In genomic region chr11:3554606-3555005, GRCh38 we compare ENCODE assay signal across 7 cellular contexts.
DNase-seq lines count a peak whose midpoint lies in the region; ATAC-seq and TF ChIP-seq lines count a peak whose summit lies in the region.
"Not testable (repeated sequence)": the region's sequence is repeated elsewhere in the genome, so short reads cannot be mapped to it uniquely, and the experiment has no call there.

No MANE protein-coding gene starts in this region.

- not testable (repeated sequence) for ATAC-seq in activated naive CD4-positive, alpha-beta T cell treated with anti-CD3 and anti-CD28 coated beads, Interleukin-2, amount 50 U/mL, for 72 hours; naive thymus-derived CD8-positive, alpha-beta T cell

- DNase-seq in GM12865 (ENCODE audit: low read depth), result peak; percentile 39
- peak; percentile 39 for DNase-seq in T-helper 2 cell treated with Interferon-gamma antibody and Interleukin-4, amounts not matched to agents 5 μg/mL and 100 μg/mL, for 36 hours (ENCODE audit: low spot score)
- DNase-seq in activated CD4-positive, alpha-beta memory T cell treated with anti-CD3 and anti-CD28 coated beads, Interleukin-2, amount 10 ng/mL, durations not matched to agents 7 days and 5 days, result peak; percentile 39
- not testable (repeated sequence) for DNase-seq in activated T-helper 1 cell treated with anti-CD3 and anti-CD28 coated beads, Interleukin-12 subunit alpha, Interleukin-12 subunit beta, Interleukin-2, Interleukin-4 antibody, amounts not matched to agents 30 ng/mL and 10 ng/mL and 1 ng/mL, durations not matched to agents 14 hours and 24 hours and 36 hours (ENCODE audit: low spot score); activated naive CD4-positive, alpha-beta T cell treated with anti-CD3 and anti-CD28 coated beads, Interleukin-2, amount 50 U/mL, for 72 hours (ENCODE audit: low spot score in 2 of 2)
- DNase-seq in naive thymus-derived CD8-positive, alpha-beta T cell, result peak in 2 of 10 donors; percentile 3 to 25
- DNase-seq in stimulated activated CD4-positive, alpha-beta T cell treated with anti-CD3 and anti-CD28 coated beads, Interleukin-2, amount 100 ng/mL, for 4 hours (ENCODE audit: low read depth), result peak; percentile 20

- not testable (repeated sequence) for H3K27me3 Mint-ChIP-seq in T-helper 2 cell treated with Interferon-gamma antibody and Interleukin-4, amounts not matched to agents 5 μg/mL and 100 μg/mL, for 36 hours (ENCODE audit: low read depth); activated CD4-positive, alpha-beta memory T cell treated with anti-CD3 and anti-CD28 coated beads, Interleukin-2, amount 10 ng/mL, durations not matched to agents 7 days and 5 days; activated T-helper 1 cell treated with anti-CD3 and anti-CD28 coated beads, Interleukin-12 subunit alpha, Interleukin-12 subunit beta, Interleukin-2, Interleukin-4 antibody, amounts not matched to agents 30 ng/mL and 10 ng/mL and 1 ng/mL, durations not matched to agents 14 hours and 24 hours and 36 hours (ENCODE audit: insufficient read depth)
- H3K27me3 Mint-ChIP-seq in naive thymus-derived CD8-positive, alpha-beta T cell, result peaks cover 10 to 36% (median 19%) of the 10 kb centered on the region in 5 donors

- CTCF ChIA-PET in activated CD4-positive, alpha-beta memory T cell treated with anti-CD3 and anti-CD28 coated beads, Interleukin-2, amount 10 ng/mL, durations not matched to agents 7 days and 5 days (lab: Charles Lee), result not testable (repeated sequence)

- intact Hi-C loops in activated T-helper 1 cell treated with anti-CD3 and anti-CD28 coated beads, Interleukin-12 subunit alpha, Interleukin-12 subunit beta, Interleukin-2, Interleukin-4 antibody, amounts not matched to agents 30 ng/mL and 10 ng/mL and 1 ng/mL, durations not matched to agents 14 hours and 24 hours and 36 hours (cut with micrococcal nuclease), result not testable (repeated sequence)

- not testable (repeated sequence) for H3K4me3 ChIP-seq in GM12865 (ENCODE audit: low read depth, low read length)

- not testable (repeated sequence) for H3K36me3 Mint-ChIP-seq in T-helper 2 cell treated with Interferon-gamma antibody and Interleukin-4, amounts not matched to agents 5 μg/mL and 100 μg/mL, for 36 hours (ENCODE audit: low read depth); activated CD4-positive, alpha-beta memory T cell treated with anti-CD3 and anti-CD28 coated beads, Interleukin-2, amount 10 ng/mL, durations not matched to agents 7 days and 5 days (ENCODE audit: low read depth); activated T-helper 1 cell treated with anti-CD3 and anti-CD28 coated beads, Interleukin-12 subunit alpha, Interleukin-12 subunit beta, Interleukin-2, Interleukin-4 antibody, amounts not matched to agents 30 ng/mL and 10 ng/mL and 1 ng/mL, durations not matched to agents 14 hours and 24 hours and 36 hours (ENCODE audit: low read depth); activated naive CD4-positive, alpha-beta T cell treated with anti-CD3 and anti-CD28 coated beads, Interleukin-2, amount 50 U/mL, for 72 hours; naive thymus-derived CD8-positive, alpha-beta T cell

- not testable (repeated sequence) for TF ChIP-seq CTCF in GM12865 (IDR thresholded peaks at IDR 0.05; ENCODE audit: insufficient read depth, low read depth, low read length, missing control alignments)

- H3K27ac Mint-ChIP-seq in T-helper 2 cell treated with Interferon-gamma antibody and Interleukin-4, amounts not matched to agents 5 μg/mL and 100 μg/mL, for 36 hours, result peak overlapping the region; percentile 90
- peak overlapping the region; percentile 87 for H3K27ac Mint-ChIP-seq in activated CD4-positive, alpha-beta memory T cell treated with anti-CD3 and anti-CD28 coated beads, Interleukin-2, amount 10 ng/mL, durations not matched to agents 7 days and 5 days
- peak overlapping the region; percentile 84 for H3K27ac Mint-ChIP-seq in activated T-helper 1 cell treated with anti-CD3 and anti-CD28 coated beads, Interleukin-12 subunit alpha, Interleukin-12 subunit beta, Interleukin-2, Interleukin-4 antibody, amounts not matched to agents 30 ng/mL and 10 ng/mL and 1 ng/mL, durations not matched to agents 14 hours and 24 hours and 36 hours
- H3K27ac Mint-ChIP-seq in activated naive CD4-positive, alpha-beta T cell treated with anti-CD3 and anti-CD28 coated beads, Interleukin-2, amount 50 U/mL, for 72 hours, result peak overlapping the region; percentile 69 to 82
- H3K27ac Mint-ChIP-seq in naive thymus-derived CD8-positive, alpha-beta T cell, result peak overlapping the region in 8 of 10 donors; percentile 8 to 80 (median 62)

- not testable (repeated sequence) for H3K9me3 Mint-ChIP-seq in T-helper 2 cell treated with Interferon-gamma antibody and Interleukin-4, amounts not matched to agents 5 μg/mL and 100 μg/mL, for 36 hours; activated CD4-positive, alpha-beta memory T cell treated with anti-CD3 and anti-CD28 coated beads, Interleukin-2, amount 10 ng/mL, durations not matched to agents 7 days and 5 days; activated T-helper 1 cell treated with anti-CD3 and anti-CD28 coated beads, Interleukin-12 subunit alpha, Interleukin-12 subunit beta, Interleukin-2, Interleukin-4 antibody, amounts not matched to agents 30 ng/mL and 10 ng/mL and 1 ng/mL, durations not matched to agents 14 hours and 24 hours and 36 hours; activated naive CD4-positive, alpha-beta T cell treated with anti-CD3 and anti-CD28 coated beads, Interleukin-2, amount 50 U/mL, for 72 hours; naive thymus-derived CD8-positive, alpha-beta T cell

- H3K4me1 Mint-ChIP-seq in T-helper 2 cell treated with Interferon-gamma antibody and Interleukin-4, amounts not matched to agents 5 μg/mL and 100 μg/mL, for 36 hours (ENCODE audit: low read depth); activated T-helper 1 cell treated with anti-CD3 and anti-CD28 coated beads, Interleukin-12 subunit alpha, Interleukin-12 subunit beta, Interleukin-2, Interleukin-4 antibody, amounts not matched to agents 30 ng/mL and 10 ng/mL and 1 ng/mL, durations not matched to agents 14 hours and 24 hours and 36 hours (ENCODE audit: low read depth); naive thymus-derived CD8-positive, alpha-beta T cell: not testable (repeated sequence)
- H3K4me1 Mint-ChIP-seq in activated CD4-positive, alpha-beta memory T cell treated with anti-CD3 and anti-CD28 coated beads, Interleukin-2, amount 10 ng/mL, durations not matched to agents 7 days and 5 days, result peaks cover 11% of the 10 kb centered on the region

- H3K4me3 Mint-ChIP-seq in T-helper 2 cell treated with Interferon-gamma antibody and Interleukin-4, amounts not matched to agents 5 μg/mL and 100 μg/mL, for 36 hours, result peak overlapping the region; percentile 58
- H3K4me3 Mint-ChIP-seq in activated CD4-positive, alpha-beta memory T cell treated with anti-CD3 and anti-CD28 coated beads, Interleukin-2, amount 10 ng/mL, durations not matched to agents 7 days and 5 days, result peak overlapping the region; percentile 60
- not testable (repeated sequence) for H3K4me3 Mint-ChIP-seq in activated T-helper 1 cell treated with anti-CD3 and anti-CD28 coated beads, Interleukin-12 subunit alpha, Interleukin-12 subunit beta, Interleukin-2, Interleukin-4 antibody, amounts not matched to agents 30 ng/mL and 10 ng/mL and 1 ng/mL, durations not matched to agents 14 hours and 24 hours and 36 hours
- H3K4me3 Mint-ChIP-seq in naive thymus-derived CD8-positive, alpha-beta T cell, result peak overlapping the region in 5 of 10 donors; percentile 20 to 55 (median 34)

- POLR2A ChIA-PET in activated CD4-positive, alpha-beta memory T cell treated with anti-CD3 and anti-CD28 coated beads, Interleukin-2, amount 10 ng/mL, durations not matched to agents 7 days and 5 days (lab: Charles Lee); naive thymus-derived CD8-positive, alpha-beta T cell (lab: Charles Lee): not testable (repeated sequence)
